In the genomic region with DNA sequence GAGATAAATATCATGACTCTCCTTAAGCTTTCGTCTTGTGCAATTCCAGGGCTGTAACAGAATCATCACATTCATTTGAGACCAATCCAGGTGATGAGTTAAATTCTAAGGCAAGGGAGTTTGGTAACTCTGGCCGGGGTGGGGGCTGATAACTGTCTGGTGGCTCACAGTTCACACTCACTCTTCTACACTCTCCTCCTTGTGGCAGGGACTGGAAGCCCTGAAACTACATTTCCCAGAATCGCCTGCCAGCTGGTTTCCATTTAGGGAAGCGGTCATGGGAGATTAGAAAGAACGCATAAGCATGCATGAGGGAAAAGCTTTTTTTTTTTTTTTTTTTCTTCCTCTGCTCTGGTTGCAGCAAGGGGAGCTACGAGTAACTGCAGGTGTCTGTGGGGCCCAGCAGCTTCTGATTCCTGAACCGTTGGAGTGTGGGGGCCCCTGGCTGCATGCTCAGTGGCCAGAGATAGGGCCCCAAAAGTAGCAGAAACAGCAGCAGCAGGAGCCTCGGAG, we compare ENCODE assay signal across 9 cellular contexts.
A peak's percentile ranks its signal among the peaks of the same experiment; 100 is the strongest.
DNase-seq lines count a peak whose midpoint lies in the region; ATAC-seq and TF ChIP-seq lines count a peak whose summit lies in the region.
"Had no signal": no experiment of that assay in that cellular context is flagged by ENCODE, and none has a peak within 500 bp of the region (broad histone marks: within the 10 kb centered on the region; RNA-seq: fewer than 3 reads in every experiment).

No MANE protein-coding gene starts in this region.

- POLR2A ChIA-PET in naive thymus-derived CD8-positive, alpha-beta T cell (lab: Charles Lee): no interaction called here

- H3K36me3 Mint-ChIP-seq in naive thymus-derived CD8-positive, alpha-beta T cell: no peaks in the 10 kb centered on the region

- no peaks in the 10 kb centered on the region for H3K9me3 Mint-ChIP-seq in naive thymus-derived CD8-positive, alpha-beta T cell
- H3K9me3 Mint-ChIP-seq: T-helper 1 cell treated with Interleukin-12 subunit alpha and Interleukin-12 subunit beta and Interleukin-4 antibody, amounts not matched to agents 30 μg/mL and 1 μg/mL, for 36 hours had no signal

- H3K4me3 ChIP-seq in SJCRH30: no peak overlapping the region
- H3K4me3 ChIP-seq in fibroblast of pulmonary artery (replicated peaks; ENCODE audit: low read depth, low read length): no peak overlapping the region

- peaks cover 23% of the 10 kb centered on the region for H3K27me3 ChIP-seq in SJCRH30

- H3K27me3 Mint-ChIP-seq in naive thymus-derived CD8-positive, alpha-beta T cell: peaks cover 3 to 32% (median 10%) of the 10 kb centered on the region in 5 donors

- peak overlapping the region in 3 of 10 donors; percentile 8 to 11 (median 10) for H3K4me3 Mint-ChIP-seq in naive thymus-derived CD8-positive, alpha-beta T cell
- H3K4me3 Mint-ChIP-seq: T-helper 1 cell treated with Interleukin-12 subunit alpha and Interleukin-12 subunit beta and Interleukin-4 antibody, amounts not matched to agents 30 μg/mL and 1 μg/mL, for 36 hours had no signal

- H3K36me3 ChIP-seq in ES-I3 (ENCODE audit: insufficient read depth, low read length) (no peaks in the 10 kb centered on the region), SJCRH30 (no peaks in the 10 kb centered on the region)

- H3K27ac ChIP-seq in SJCRH30: no peak overlapping the region

- ATAC-seq in GM21526 (IDR thresholded peaks at IDR 0.05; ENCODE audit: low FRiP score, unreplicated experiment): no peak
- no peak for ATAC-seq in naive thymus-derived CD8-positive, alpha-beta T cell

- peak overlapping the region in 1 of 10 donors; percentile 50 for H3K27ac Mint-ChIP-seq in naive thymus-derived CD8-positive, alpha-beta T cell
- H3K27ac Mint-ChIP-seq: T-helper 1 cell treated with Interleukin-12 subunit alpha and Interleukin-12 subunit beta and Interleukin-4 antibody, amounts not matched to agents 30 μg/mL and 1 μg/mL, for 36 hours had no signal

- H3K4me1 Mint-ChIP-seq in naive thymus-derived CD8-positive, alpha-beta T cell: peaks cover 0 to 6% (median 4%) of the 10 kb centered on the region in 4 donors

- H3K9me3 ChIP-seq in ES-I3 (ENCODE audit: control insufficient read depth, insufficient read depth, low read length) (no peaks in the 10 kb centered on the region), SJCRH30 (replicated peaks) (no peaks in the 10 kb centered on the region)

- H3K4me1 ChIP-seq in ES-I3 (ENCODE audit: insufficient read depth, low read length): peaks cover 31% of the 10 kb centered on the region; the same call in 1 of the 2 replicates
- H3K4me1 ChIP-seq in SJCRH30: 0 out of 2 replicates have a peak, but pooled peaks cover 5% of the 10 kb centered on the region

- peak; percentile 56 to 82 for DNase-seq in SJCRH30
- DNase-seq in fibroblast of pulmonary artery (ENCODE audit: low read depth): peak; percentile 89
- DNase-seq in occipital lobe (lab: John Stamatoyannopoulos, UW): peak; percentile 31
- no peak for DNase-seq in DMS114 treated with DMSO at 0.1 percent for 48 hours (lab: John Stamatoyannopoulos, UW; ENCODE audit: unreplicated experiment)
- DNase-seq in RPMI8226: no peak
- DNase-seq in naive thymus-derived CD8-positive, alpha-beta T cell: no peak

- peak overlapping the region; percentile 17; the same call in 1 of the 2 replicates for H3K9ac ChIP-seq in ES-I3 (ENCODE audit: low read depth, low read length)

- peak; percentile 64 for TF ChIP-seq CTCF in fibroblast of pulmonary artery (IDR thresholded peaks at IDR 0.05; ENCODE audit: low read length, missing control alignments)

Comparison
In these comparisons a context has a peak if more than half of its experiments do, and no peak if none do; other contexts are left out.
1. DNase-seq: peak in SJCRH30 (2 of 2), fibroblast of pulmonary artery (single experiment) and occipital lobe (single experiment); none in DMS114 treated with DMSO at 0.1 percent for 48 hours (single experiment), RPMI8226 (single experiment) and naive thymus-derived CD8-positive, alpha-beta T cell (0 of 10).